19 cellular contexts compared by ENCODE assay signal in genomic region chr12:114221136-114221838, GRCh38.
DNase-seq lines count a peak whose midpoint lies in the region; ATAC-seq and TF ChIP-seq lines count a peak whose summit lies in the region.
"Had no signal": no experiment of that assay in that cellular context is flagged by ENCODE, and none has a peak within 500 bp of the region (broad histone marks: within the 10 kb centered on the region; RNA-seq: fewer than 3 reads in every experiment).

No MANE protein-coding gene starts in this region.

- peak; percentile 21 to 62 for DNase-seq in cardiac fibroblast (ENCODE audit: low read depth in 2 of 2)
- peak; percentile 6 for DNase-seq in fibroblast of the aortic adventitia (ENCODE audit: low read depth)
- peak; percentile 55 to 86 (median 79) for DNase-seq in right cardiac atrium
- DNase-seq in stromal cell of bone marrow (ENCODE audit: low read depth), result peak; percentile 3
- DNase-seq in WTC11 (ENCODE audit: low spot score), result no peak
- DNase-seq: CD4-positive, alpha-beta T cell; COR-L47; DMS79; KG1; NCI-H1092 treated with DMSO at 0.1 percent for 48 hours; NCI-H1436 treated with DMSO at 0.1 percent for 48 hours; NCI-H1930; PC-9; RPMI8226 had no signal

- intact Hi-C loops in right cardiac atrium (cut with DNase I), result no loop called here

- H3K4me1 Mint-ChIP-seq in WTC11, result peaks cover 42% of the 10 kb centered on the region

- H3K4me1 ChIP-seq in right cardiac atrium (ENCODE audit: control insufficient read depth, insufficient read depth, low read length), result peaks cover 2% of the 10 kb centered on the region
- H3K4me1 ChIP-seq: BLaER1, HAP-1 had no signal

- TF ChIP-seq CTCF in cardiac fibroblast (IDR thresholded peaks at IDR 0.05; ENCODE audit: low read depth, low read length) (no peak), fibroblast of the aortic adventitia (IDR thresholded peaks at IDR 0.05; ENCODE audit: insufficient read depth, low read length) (no peak), WTC11 (IDR thresholded peaks at IDR 0.05) (no peak)

- no peaks in the 10 kb centered on the region for H3K9me3 ChIP-seq in right cardiac atrium (ENCODE audit: control insufficient read depth, low read length)
- H3K9me3 ChIP-seq: BLaER1, HAP-1 had no signal

- POLR2A ChIA-PET in WTC11 (lab: Charles Lee), result no interaction called here

- no peaks in the 10 kb centered on the region for H3K36me3 Mint-ChIP-seq in WTC11

- H3K27ac Mint-ChIP-seq in WTC11, result no peak overlapping the region
- H3K27ac Mint-ChIP-seq: CD4-positive, alpha-beta T cell had no signal

- no peaks in the 10 kb centered on the region for H3K27me3 ChIP-seq in right cardiac atrium (ENCODE audit: control insufficient read depth, insufficient read depth)
- H3K27me3 ChIP-seq: BLaER1 had no signal

- CTCF ChIA-PET in WTC11 (lab: Charles Lee), result interaction anchor here (1.6 kb wide), 1 partner anchor 241 kb away, joined by 3 read pairs; no protein-coding TSS in a partner anchor

- 30% methylated on average over 8 of the region's 8 CpGs for WGBS in right cardiac atrium

- H3K27ac ChIP-seq in right cardiac atrium (ENCODE audit: low read length), result no peak overlapping the region
- H3K27ac ChIP-seq: BLaER1, HL-60, PC-9 had no signal

- H3K4me3 Mint-ChIP-seq in WTC11, result no peak overlapping the region
- H3K4me3 Mint-ChIP-seq: CD4-positive, alpha-beta T cell had no signal

- peaks cover 4% of the 10 kb centered on the region for H3K9me3 Mint-ChIP-seq in WTC11
- H3K9me3 Mint-ChIP-seq: CD4-positive, alpha-beta T cell had no signal

- H3K4me3 ChIP-seq in cardiac fibroblast (replicated peaks in 1 of 2; ENCODE audit: low read depth in 2 of 2, low read length in 2 of 2) (no peak overlapping the region), fibroblast of the aortic adventitia (ENCODE audit: low read depth, low read length) (no peak overlapping the region), right cardiac atrium (ENCODE audit: low read length) (no peak overlapping the region)
- H3K4me3 ChIP-seq: BLaER1, HAP-1, PC-9 had no signal

- peaks cover 6% of the 10 kb centered on the region; the same call in 1 of the 2 replicates for H3K27me3 Mint-ChIP-seq in WTC11 (ENCODE audit: low read depth)

- ATAC-seq in right cardiac atrium (peak; percentile 52), GM21717 (IDR thresholded peaks at IDR 0.05; ENCODE audit: unreplicated experiment) (no peak), WTC11 (no peak), GM18909 (IDR thresholded peaks at IDR 0.05; ENCODE audit: poor library complexity, unreplicated experiment) (no peak)

TF ChIP-seq in WTC11, 78 proteins besides CTCF, POLR2A, EP300 and RAD21:
- TF ChIP-seq NFATC4 (CRISPR knock-in tag; IDR thresholded peaks at IDR 0.05), result no peak

Comparison
In these comparisons a context has a peak if more than half of its experiments do, and no peak if none do; other contexts are left out.
1. ATAC-seq: peak in right cardiac atrium (2 of 2); none in GM21717 (single experiment), WTC11 (single experiment) and GM18909 (single experiment).